9 cellular contexts compared by ENCODE assay signal in the genomic region with DNA sequence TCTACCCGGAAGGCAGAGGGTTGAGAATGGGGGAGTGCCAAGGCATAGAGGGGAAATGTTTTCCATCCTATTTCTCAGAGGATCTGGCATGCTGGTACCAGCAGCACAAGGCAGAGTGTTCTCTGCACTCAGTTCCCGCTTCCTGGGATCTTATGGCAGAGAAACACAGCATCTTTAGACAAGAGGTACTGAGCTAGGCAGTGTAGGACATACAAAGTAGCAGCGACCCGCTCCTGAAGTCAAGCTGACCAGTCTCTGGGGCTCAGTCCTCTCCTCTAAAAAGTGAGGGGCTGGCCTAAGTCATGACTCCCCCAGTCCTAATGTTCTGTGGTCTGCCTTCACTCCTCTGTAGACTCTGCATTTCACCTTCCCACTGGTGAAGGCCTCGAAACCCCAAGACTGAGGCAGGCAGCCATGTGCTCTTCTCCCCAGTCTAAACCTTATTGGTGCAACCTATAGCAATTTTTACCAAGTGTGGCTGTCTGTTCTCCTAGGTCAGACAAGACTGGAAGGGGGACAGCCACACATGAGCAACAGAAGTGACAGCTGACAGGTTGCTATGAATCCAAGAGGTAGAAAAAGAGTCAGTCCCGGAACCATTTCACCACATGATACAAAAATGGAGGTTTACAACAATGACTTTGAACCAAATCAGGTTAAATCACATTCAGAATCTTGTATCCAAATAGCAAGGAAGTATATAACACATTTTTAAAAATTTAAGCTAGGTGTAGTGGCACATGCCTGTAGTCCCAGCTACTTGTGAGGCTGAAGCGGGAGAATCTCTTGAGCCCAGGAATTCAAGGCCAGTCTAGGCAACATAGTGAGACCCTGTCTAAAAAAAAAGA. TPM values are rescaled to one million over a fixed set of nuclear protein-coding genes. Genes with fewer than 3 reads are reported as not detected.
DNase-seq lines count a peak whose midpoint lies in the region; ATAC-seq and TF ChIP-seq lines count a peak whose summit lies in the region.
"Had no signal": no experiment of that assay in that cellular context is flagged by ENCODE, and none has a peak within 500 bp of the region (broad histone marks: within the 10 kb centered on the region; RNA-seq: fewer than 3 reads in every experiment).

No MANE protein-coding gene starts in this region.

- ATAC-seq in HG03354 (IDR thresholded peaks at IDR 0.05; ENCODE audit: poor library complexity, severe bottlenecking, unreplicated experiment) (no peak), HG03095 (IDR thresholded peaks at IDR 0.05; ENCODE audit: unreplicated experiment) (no peak)
- ATAC-seq: Panc1 had no signal

- peaks cover 0 to 2% of the 10 kb centered on the region in 2 donors for H3K27me3 Mint-ChIP-seq in CD8-positive, alpha-beta memory T cell

- no peak for DNase-seq in CD8-positive, alpha-beta memory T cell
- DNase-seq in Karpas-422 = peak; percentile 56
- no peak for DNase-seq in coronary artery (ENCODE audit: low spot score)
- DNase-seq in activated CD4-positive, CD25-positive, alpha-beta regulatory T cell (lab: John Stamatoyannopoulos, UW) = no peak
- DNase-seq in head of caudate nucleus = no peak

- H3K9ac ChIP-seq in Karpas-422 (ENCODE audit: low read length) = peak overlapping the region; percentile 98

- H3K79me2 ChIP-seq in Karpas-422 (ENCODE audit: low read length) = 0 out of 2 replicates have a peak, but pooled peaks cover 3% of the 10 kb centered on the region

- peak overlapping the region; percentile 98 for H3K4me3 ChIP-seq in CD8-positive, alpha-beta memory T cell (ENCODE audit: low read length)
- H3K4me3 ChIP-seq in Karpas-422 (ENCODE audit: low read length) = peak overlapping the region; percentile 67
- peak overlapping the region; percentile 37 for H3K4me3 ChIP-seq in coronary artery
- peak overlapping the region; percentile 86 to 95 for H3K4me3 ChIP-seq in neutrophil (ENCODE audit: low read depth in 1 of 2, low read length in 1 of 2)

- intact Hi-C loops in head of caudate nucleus (cut with DNase I) = no loop called here

- H3K9me3 Mint-ChIP-seq in CD8-positive, alpha-beta memory T cell = no peaks in the 10 kb centered on the region

- H3K4me2 ChIP-seq in Karpas-422 (ENCODE audit: low read depth, low read length, poor library complexity, severe bottlenecking) = peak overlapping the region; percentile 92

- peaks cover 3 to 53% (median 14%) of the 10 kb centered on the region in 3 donors for H3K36me3 Mint-ChIP-seq in CD8-positive, alpha-beta memory T cell

- H2AFZ ChIP-seq in Karpas-422 (ENCODE audit: low read length) = no peak overlapping the region

- CTCF ChIA-PET in CD8-positive, alpha-beta memory T cell (lab: Charles Lee) = interaction anchor here (1.4 to 13.8 kb wide), 5 partner anchors 6 to 148 kb away, joined by 4 to 504 read pairs (median 90); a partner anchor contains a TSS

- no peaks in the 10 kb centered on the region for H3K27me3 ChIP-seq in CD8-positive, alpha-beta memory T cell (ENCODE audit: insufficient read depth, low read length, poor library complexity, severe bottlenecking)
- H3K27me3 ChIP-seq in Karpas-422 (ENCODE audit: low read length) = no peaks in the 10 kb centered on the region
- no peaks in the 10 kb centered on the region for H3K27me3 ChIP-seq in neutrophil

- H3K4me1 Mint-ChIP-seq in CD8-positive, alpha-beta memory T cell = peaks cover 84 to 97% (median 96%) of the 10 kb centered on the region in 3 donors

- peak overlapping the region; percentile 89 to 100 (median 95) for H3K4me3 Mint-ChIP-seq in CD8-positive, alpha-beta memory T cell

- H3K27ac Mint-ChIP-seq in CD8-positive, alpha-beta memory T cell = peak overlapping the region; percentile 93 to 100 (median 98)

- POLR2A ChIA-PET in CD8-positive, alpha-beta memory T cell (lab: Charles Lee) = interaction anchor here (0.6 to 12.2 kb wide), 5 partner anchors 8 to 34 kb away, joined by 3 to 491 read pairs (median 47); a partner anchor contains a TSS

- H3K9me3 ChIP-seq in CD8-positive, alpha-beta memory T cell (ENCODE audit: low read length) = no peaks in the 10 kb centered on the region
- H3K9me3 ChIP-seq in Karpas-422 (ENCODE audit: low read length) (no peaks in the 10 kb centered on the region), neutrophil (no peaks in the 10 kb centered on the region)

- no peaks in the 10 kb centered on the region for H4K20me1 ChIP-seq in Karpas-422 (ENCODE audit: insufficient read depth, low read depth, low read length)

- no peaks in the 10 kb centered on the region for H3K9me2 ChIP-seq in Karpas-422 (replicated peaks; ENCODE audit: insufficient read depth, low read length)

- H3K36me3 ChIP-seq in CD8-positive, alpha-beta memory T cell (ENCODE audit: insufficient read depth, low read length) = no peaks in the 10 kb centered on the region
- no peaks in the 10 kb centered on the region; the same call in 1 of the 2 replicates for H3K36me3 ChIP-seq in Karpas-422 (ENCODE audit: insufficient read depth, low read length)
- peaks cover 22% of the 10 kb centered on the region for H3K36me3 ChIP-seq in neutrophil

- peak overlapping the region; percentile 96 for H3K27ac ChIP-seq in CD8-positive, alpha-beta memory T cell (ENCODE audit: low read depth, low read length)
- H3K27ac ChIP-seq in Karpas-422 (ENCODE audit: low read length) = peak overlapping the region; percentile 100
- H3K27ac ChIP-seq in coronary artery = peak overlapping the region in 1 of 2 donors; percentile 80
- peak overlapping the region; percentile 100 for H3K27ac ChIP-seq in neutrophil

- H3K4me1 ChIP-seq in CD8-positive, alpha-beta memory T cell (ENCODE audit: insufficient read depth, low read length) = peaks cover 85% of the 10 kb centered on the region
- H3K4me1 ChIP-seq in Karpas-422 (ENCODE audit: low read length) (peaks cover 83% of the 10 kb centered on the region), neutrophil (ENCODE audit: control insufficient read depth in 1 of 2, insufficient read depth in 1 of 2, low read depth in 1 of 2, low read length in 1 of 2) (peaks cover 96 to 100% of the 10 kb centered on the region in 2 experiments)

- TF ChIP-seq CTCF in coronary artery (IDR thresholded peaks at IDR 0.05) (no peak), neutrophil (IDR thresholded peaks at IDR 0.05) (no peak)

RNA-seq across cellular contexts. Expression of a gene that starts 11.4 kb away (rescaled TPM):
- 10 to 100 TPM; 14.4 to 15.0 TPM for total RNA-seq in CD8-positive, alpha-beta memory T cell
- polyA plus RNA-seq in CD8-positive, alpha-beta memory T cell = 4.0 TPM
- 7.8 and 14.0 TPM in 2 replicates for total RNA-seq in Karpas-422 (2014; rRNA removed; shearing (Covaris generic); ENCODE audit: low replicate concordance)

RNA-seq across cellular contexts. Expression of a gene that starts 12.0 kb away (rescaled TPM):
- 100 to 1,000 TPM; 145 to 149 TPM for total RNA-seq in CD8-positive, alpha-beta memory T cell
- polyA plus RNA-seq in CD8-positive, alpha-beta memory T cell = 97.5 TPM
- total RNA-seq in Karpas-422 (2014; rRNA removed; shearing (Covaris generic); ENCODE audit: low replicate concordance) = 50.2 and 64.7 TPM in 2 replicates

RNA-seq across cellular contexts. Expression of a gene that starts 59.3 kb away (rescaled TPM):
- total RNA-seq in CD8-positive, alpha-beta memory T cell = not detected
- not detected for polyA plus RNA-seq in CD8-positive, alpha-beta memory T cell
- total RNA-seq in Karpas-422 (2014; rRNA removed; shearing (Covaris generic); ENCODE audit: low replicate concordance) = not detected in 2 replicates

Comparison
In these comparisons a context has a peak if more than half of its experiments do, and no peak if none do; other contexts are left out.
1. H3K4me3 ChIP-seq: peak in every context shown above with its lines; median percentile 98 in CD8-positive, alpha-beta memory T cell; 90 in neutrophil; 67 in Karpas-422; 37 in coronary artery.